ENCODE assay signal across 2 cellular contexts in genomic region chr2:142707318-142707717, GRCh38.
TF ChIP-seq lines count a peak whose summit lies in the region.

No MANE protein-coding gene starts in this region.

TF ChIP-seq in HepG2, 621 proteins besides CTCF, POLR2A, EP300 and RAD21 (continued from another document):
- TF ChIP-seq ZNF513 (CRISPR knock-in tag; conservative IDR thresholded peaks at IDR 0.05) (no peak), ATF2 (CRISPR knock-in tag; IDR thresholded peaks at IDR 0.05) (no peak)
TF ChIP-seq in HepG2: peak in this region for 0.

TF ChIP-seq in H1, 55 proteins besides CTCF, POLR2A, EP300 and RAD21 (continued from another document):
- TF ChIP-seq E2F6 (IDR thresholded peaks at IDR 0.05): no peak
- no peak for TF ChIP-seq SIRT6 (IDR thresholded peaks at IDR 0.05; ENCODE audit: low read length)
- no peak for TF ChIP-seq CBX8 (IDR thresholded peaks at IDR 0.05; ENCODE audit: borderline replicate concordance, low read depth, low read length)
- TF ChIP-seq RFX5 (IDR thresholded peaks at IDR 0.05; ENCODE audit: borderline replicate concordance, low read depth, low read length): no peak
- TF ChIP-seq BRCA1 (IDR thresholded peaks at IDR 0.05; ENCODE audit: low read depth, low read length): no peak
